Comparison of ENCODE assay signal across 16 cellular contexts in the genomic region with DNA sequence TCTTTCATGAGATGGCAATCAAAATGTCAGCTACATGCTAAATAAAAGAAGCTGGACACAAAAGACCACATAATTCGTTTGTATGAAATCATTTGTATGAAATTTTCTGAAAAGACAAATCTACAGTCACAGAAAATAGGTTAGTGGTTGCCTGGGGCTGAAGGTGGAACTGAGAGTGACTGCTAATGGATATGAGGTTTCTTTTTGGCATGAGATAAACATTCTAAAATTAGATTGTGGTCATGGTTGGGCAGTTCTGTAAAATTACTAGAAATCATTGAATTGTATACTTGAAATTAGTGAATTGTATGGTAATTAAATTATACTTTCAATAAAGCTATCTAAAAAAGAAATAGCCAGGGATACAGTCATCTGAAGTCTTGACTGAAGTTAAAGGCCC.
DNase-seq lines count a peak whose midpoint lies in the region; ATAC-seq and FAIRE-seq lines count a peak whose summit lies in the region.
"Had no signal": no experiment of that assay in that cellular context is flagged by ENCODE, and none has a peak within 500 bp of the region (broad histone marks: within the 10 kb centered on the region; RNA-seq: fewer than 3 reads in every experiment).

No MANE protein-coding gene starts in this region.

- peak; percentile 69 for FAIRE-seq in GM18507 (lab: Jason Lieb, UNC)

- no peaks in the 10 kb centered on the region for H3K36me3 Mint-ChIP-seq in memory B cell
- H3K36me3 Mint-ChIP-seq: activated naive CD8-positive, alpha-beta T cell; CD8-positive, alpha-beta T cell had no signal

- H3K27me3 Mint-ChIP-seq in memory B cell = no peaks in the 10 kb centered on the region

- H3K9me3 Mint-ChIP-seq in memory B cell = no peaks in the 10 kb centered on the region
- H3K9me3 Mint-ChIP-seq: CD8-positive, alpha-beta T cell had no signal

- no peak for DNase-seq in GM18507 (ENCODE audit: extremely low spot score, insufficient read length, low read depth)
- peak; percentile 51 for DNase-seq in KBM-7
- DNase-seq in memory B cell (ENCODE audit: low spot score in 2 of 2) = no peak
- no peak for DNase-seq in HCEC 1CT
- DNase-seq in foreskin melanocyte = no peak
- DNase-seq: CD8-positive, alpha-beta T cell; GDM1; hypothalamus; left ventricle myocardium superior; NCI-H1092 treated with DMSO at 0.1 percent for 48 hours; SHP77; substantia nigra had no signal

- peaks cover 11% of the 10 kb centered on the region for H3K4me1 Mint-ChIP-seq in memory B cell

- ATAC-seq in GM21723 (IDR thresholded peaks at IDR 0.05; ENCODE audit: unreplicated experiment) (peak; percentile 46), memory B cell (ENCODE audit: low read depth) (peak; percentile 40), GM18520 (IDR thresholded peaks at IDR 0.05; ENCODE audit: unreplicated experiment) (no peak)
- ATAC-seq: CD8-positive, alpha-beta T cell; esophagus mucosa; left ventricle myocardium superior had no signal

- no peak overlapping the region for H3K4me3 Mint-ChIP-seq in memory B cell
- H3K4me3 Mint-ChIP-seq: activated naive CD8-positive, alpha-beta T cell; CD8-positive, alpha-beta T cell had no signal

- no peak overlapping the region for H3K27ac Mint-ChIP-seq in memory B cell
- H3K27ac Mint-ChIP-seq: activated naive CD8-positive, alpha-beta T cell; CD8-positive, alpha-beta T cell had no signal

- in situ Hi-C loops in KBM-7 (cut with MboI; ENCODE audit: low pct_unique_long_range_greater_than_20kb, low sequenced_read_pairs) = no loop called here
